21 cellular contexts compared by ENCODE assay signal in genomic region chr22:48138427-48138826, GRCh38.
"Had no signal": no experiment of that assay in that cellular context is flagged by ENCODE, and none has a peak within 500 bp of the region (broad histone marks: within the 10 kb centered on the region; RNA-seq: fewer than 3 reads in every experiment).

No MANE protein-coding gene starts in this region.

- H3K9ac ChIP-seq: SK-N-SH had no signal

- H3K27ac ChIP-seq: WERI-Rb-1 had no signal

- DNase-seq: activated CD4-positive, alpha-beta memory T cell treated with anti-CD3 and anti-CD28 coated beads, Interleukin-2, amount 10 ng/mL, durations not matched to agents 7 days and 5 days; activated CD4-positive, alpha-beta T cell treated with anti-CD3 and anti-CD28 coated beads for 36 hours; activated CD4-positive, alpha-beta T cell treated with anti-CD3 and anti-CD28 coated beads, Interleukin-2, amount 50 U/mL, for 1 hour; activated gamma-delta T cell; activated T-cell treated with anti-CD3 and anti-CD28 coated beads for 4 hours; activated T-cell treated with anti-CD3 and anti-CD28 coated beads, Interleukin-2, amount 50 U/mL, for 48 hours; amygdala; NCI-H1105 treated with DMSO at 0.1 percent for 48 hours; NCI-H1436 treated with DMSO at 0.1 percent for 48 hours; NCI-H187; NCI-H2081; NCI-H524 treated with DMSO at 0.1 percent for 48 hours; SK-N-SH; T-helper 1 cell; WERI-Rb-1 had no signal

- ATAC-seq: activated CD4-positive, alpha-beta T cell treated with anti-CD3 and anti-CD28 coated beads for 36 hours; activated T-helper 17 cell treated with anti-CD3 and anti-CD28 coated beads, Interleukin-2, amount 50 U/mL, for 72 hours had no signal

- H3K27me3 Mint-ChIP-seq: activated CD4-positive, alpha-beta T cell treated with anti-CD3 and anti-CD28 coated beads for 36 hours; activated naive CD8-positive, alpha-beta T cell had no signal

- H3K36me3 Mint-ChIP-seq: activated naive CD8-positive, alpha-beta T cell; brain had no signal

- H3K9me3 ChIP-seq: SK-N-SH had no signal

- H3K4me3 Mint-ChIP-seq: activated CD4-positive, alpha-beta memory T cell treated with anti-CD3 and anti-CD28 coated beads, Interleukin-2, amount 10 ng/mL, durations not matched to agents 7 days and 5 days; activated CD4-positive, alpha-beta T cell treated with anti-CD3 and anti-CD28 coated beads for 36 hours; activated naive CD4-positive, alpha-beta T cell treated with anti-CD3 and anti-CD28 coated beads for 36 hours; activated naive CD8-positive, alpha-beta T cell; activated T-helper 17 cell treated with anti-CD3 and anti-CD28 coated beads, Interleukin-2, amount 50 U/mL, for 72 hours; brain; central memory CD8-positive, alpha-beta T cell had no signal

- H3K4me1 Mint-ChIP-seq: activated CD4-positive, alpha-beta memory T cell treated with anti-CD3 and anti-CD28 coated beads, Interleukin-2, amount 10 ng/mL, durations not matched to agents 7 days and 5 days; activated T-helper 17 cell treated with anti-CD3 and anti-CD28 coated beads, Interleukin-2, amount 50 U/mL, for 72 hours had no signal

- H3K9me3 Mint-ChIP-seq: activated CD4-positive, alpha-beta memory T cell treated with anti-CD3 and anti-CD28 coated beads, Interleukin-2, amount 10 ng/mL, durations not matched to agents 7 days and 5 days; activated T-helper 17 cell treated with anti-CD3 and anti-CD28 coated beads, Interleukin-2, amount 50 U/mL, for 72 hours; central memory CD8-positive, alpha-beta T cell had no signal

- H3K4me2 ChIP-seq: SK-N-SH had no signal

- FAIRE-seq: astrocyte had no signal

- H3K27ac Mint-ChIP-seq: activated CD4-positive, alpha-beta memory T cell treated with anti-CD3 and anti-CD28 coated beads, Interleukin-2, amount 10 ng/mL, durations not matched to agents 7 days and 5 days; activated CD4-positive, alpha-beta T cell treated with anti-CD3 and anti-CD28 coated beads for 36 hours; activated naive CD4-positive, alpha-beta T cell treated with anti-CD3 and anti-CD28 coated beads for 36 hours; activated naive CD8-positive, alpha-beta T cell; activated T-helper 17 cell treated with anti-CD3 and anti-CD28 coated beads, Interleukin-2, amount 50 U/mL, for 72 hours; brain had no signal

- H3K36me3 ChIP-seq: WERI-Rb-1 had no signal
